8 cellular contexts compared by ENCODE assay signal in genomic region chr17:7483238-7484066, GRCh38. TPM values are rescaled to one million over a fixed set of nuclear protein-coding genes. Genes with fewer than 3 reads are reported as not detected.
DNase-seq lines count a peak whose midpoint lies in the region; ATAC-seq and TF ChIP-seq lines count a peak whose summit lies in the region.

No MANE protein-coding gene starts in this region.

- H3K27me3 Mint-ChIP-seq in activated naive CD8-positive, alpha-beta T cell treated with anti-CD3 and anti-CD28 coated beads, Interleukin-2, amount 10 ng/mL, durations not matched to agents 7 days and 5 days = no peaks in the 10 kb centered on the region

- H3K4me3 Mint-ChIP-seq in activated naive CD8-positive, alpha-beta T cell treated with anti-CD3 and anti-CD28 coated beads, Interleukin-2, amount 10 ng/mL, durations not matched to agents 7 days and 5 days = peak overlapping the region; percentile 94

- intact Hi-C loops in head of caudate nucleus (cut with DNase I) (no loop called here), testis (cut with DNase I; ENCODE audit: low total_unique reads) (no loop called here)

- H3K27ac ChIP-seq in osteoblast (ENCODE audit: low read depth, low read length) (peak overlapping the region; percentile 100), testis (peak overlapping the region; percentile 98 to 99)

- TF ChIP-seq POLR2A in testis (IDR thresholded peaks at IDR 0.05) = peak; percentile 42

- peak overlapping the region; percentile 95 for H3K4me3 ChIP-seq in osteoblast (ENCODE audit: insufficient read depth, low read length)
- H3K4me3 ChIP-seq in testis = peak overlapping the region; percentile 71 to 78

- peaks cover 20% of the 10 kb centered on the region for H3K36me3 Mint-ChIP-seq in activated naive CD8-positive, alpha-beta T cell treated with anti-CD3 and anti-CD28 coated beads, Interleukin-2, amount 10 ng/mL, durations not matched to agents 7 days and 5 days

- H3K9me3 ChIP-seq in osteoblast (ENCODE audit: low read depth, low read length) = no peaks in the 10 kb centered on the region
- H3K9me3 ChIP-seq in testis = no peaks in the 10 kb centered on the region

- H3K4me1 ChIP-seq in osteoblast (ENCODE audit: insufficient read depth, low read length) (peaks cover 35% of the 10 kb centered on the region), testis (peaks cover 31% of the 10 kb centered on the region)

- ATAC-seq in HG02678 (IDR thresholded peaks at IDR 0.05; ENCODE audit: unreplicated experiment) = peak; percentile 37
- peak; percentile 49 for ATAC-seq in activated naive CD8-positive, alpha-beta T cell treated with anti-CD3 and anti-CD28 coated beads, Interleukin-2, amount 10 ng/mL, durations not matched to agents 7 days and 5 days (ENCODE audit: low read depth)

- H4K20me1 ChIP-seq in osteoblast (ENCODE audit: insufficient read depth, low read length) = peaks cover 30% of the 10 kb centered on the region

- H2AFZ ChIP-seq in osteoblast (ENCODE audit: low read length) = peak overlapping the region; percentile 91

- H3K36me3 ChIP-seq in osteoblast (ENCODE audit: insufficient read depth, low read length) = peaks cover 2% of the 10 kb centered on the region
- no peaks in the 10 kb centered on the region for H3K36me3 ChIP-seq in testis (ENCODE audit: low read depth, missing control alignments)

- H3K27me3 ChIP-seq in osteoblast (ENCODE audit: insufficient read depth, low read length) (no peaks in the 10 kb centered on the region), testis (no peaks in the 10 kb centered on the region)

- no peaks in the 10 kb centered on the region for H3K9me3 Mint-ChIP-seq in activated naive CD8-positive, alpha-beta T cell treated with anti-CD3 and anti-CD28 coated beads, Interleukin-2, amount 10 ng/mL, durations not matched to agents 7 days and 5 days

- POLR2A ChIA-PET in activated naive CD8-positive, alpha-beta T cell treated with anti-CD3 and anti-CD28 coated beads, Interleukin-2, amount 10 ng/mL, durations not matched to agents 7 days and 5 days (lab: Charles Lee) = interaction anchor here (0.5 to 6.6 kb wide), 23 partner anchors 6 to 801 kb away, joined by 3 to 65 read pairs (median 8); partner anchors contain the start of genes ACAP1, CHRNB1, FGF11 and FXR2

- H3K4me1 Mint-ChIP-seq in activated naive CD8-positive, alpha-beta T cell treated with anti-CD3 and anti-CD28 coated beads, Interleukin-2, amount 10 ng/mL, durations not matched to agents 7 days and 5 days = peaks cover 44% of the 10 kb centered on the region

- peaks cover 56% of the 10 kb centered on the region for H3K79me2 ChIP-seq in osteoblast (ENCODE audit: insufficient read depth, low read length)

- DNase-seq in GM04504 (ENCODE audit: low read depth) (peak; percentile 69), NCI-H128 (lab: John Stamatoyannopoulos, UW; ENCODE audit: unreplicated experiment) (peak; percentile 62), SKM-1 treated with dmso at 0.1 percent for 144 hours (lab: John Stamatoyannopoulos, UW; ENCODE audit: unreplicated experiment) (peak; percentile 53), head of caudate nucleus (peak; percentile 85 to 98 (median 96)), osteoblast (ENCODE audit: insufficient read length, low spot score, missing footprints) (peak; percentile 98), testis (peak; percentile 97)
- peak; percentile 92 for DNase-seq in activated naive CD8-positive, alpha-beta T cell treated with anti-CD3 and anti-CD28 coated beads, Interleukin-2, amount 10 ng/mL, durations not matched to agents 7 days and 5 days

- peak overlapping the region; percentile 91 for H3K4me2 ChIP-seq in osteoblast (ENCODE audit: insufficient read depth, low read length)

- 0 to 1% methylated on average over 27 to 37 of the region's 38 CpGs for WGBS in testis, 2 donors

- peak overlapping the region; percentile 99 for H3K27ac Mint-ChIP-seq in activated naive CD8-positive, alpha-beta T cell treated with anti-CD3 and anti-CD28 coated beads, Interleukin-2, amount 10 ng/mL, durations not matched to agents 7 days and 5 days

- TF ChIP-seq CTCF in osteoblast (IDR thresholded peaks at IDR 0.05; ENCODE audit: extremely low read depth, low read depth, low read length) (no peak), testis (IDR thresholded peaks at IDR 0.05) (no peak)

RNA-seq across cellular contexts. Expression of gene POLR2A, which starts 0.7 kb away (rescaled TPM):
- total RNA-seq in activated naive CD8-positive, alpha-beta T cell treated with anti-CD3 and anti-CD28 coated beads, Interleukin-2, amount 10 ng/mL, durations not matched to agents 7 days and 5 days = 100 to 1,000 TPM; 192 to 214 TPM
- total RNA-seq in osteoblast = 95.9 and 101 TPM in 2 replicates
- total RNA-seq in testis = 100 to 1,000 TPM; 359 to 391 TPM
- polyA plus RNA-seq in testis (ENCODE audit: insufficient read depth, low read depth, low replicate concordance) = 175 TPM

RNA-seq across cellular contexts. Expression of gene SLC35G6, which starts 2.2 kb away (rescaled TPM):
- total RNA-seq in activated naive CD8-positive, alpha-beta T cell treated with anti-CD3 and anti-CD28 coated beads, Interleukin-2, amount 10 ng/mL, durations not matched to agents 7 days and 5 days = not detected
- total RNA-seq in osteoblast (not detected in 2 replicates), testis (1 to 10 TPM; 1.8 to 3.9 TPM)
- polyA plus RNA-seq in testis (ENCODE audit: insufficient read depth, low read depth, low replicate concordance) = 3.9 TPM

RNA-seq across cellular contexts. Expression of gene ZBTB4, which starts 4.0 kb away (rescaled TPM):
- total RNA-seq in activated naive CD8-positive, alpha-beta T cell treated with anti-CD3 and anti-CD28 coated beads, Interleukin-2, amount 10 ng/mL, durations not matched to agents 7 days and 5 days = 10 to 100 TPM; 56.0 to 58.6 TPM
- 36.2 and 36.5 TPM in 2 replicates for total RNA-seq in osteoblast
- total RNA-seq in testis = 10 to 100 TPM; 34.0 to 43.4 TPM
- polyA plus RNA-seq in testis (ENCODE audit: insufficient read depth, low read depth, low replicate concordance) = 39.5 TPM

RNA-seq across cellular contexts. Expression of gene CHRNB1, which starts 38.6 kb away (rescaled TPM):
- 10 to 100 TPM; 15.2 to 15.7 TPM for total RNA-seq in activated naive CD8-positive, alpha-beta T cell treated with anti-CD3 and anti-CD28 coated beads, Interleukin-2, amount 10 ng/mL, durations not matched to agents 7 days and 5 days
- total RNA-seq in osteoblast (5.3 and 5.4 TPM in 2 replicates), testis (1 to 10 TPM; 6.2 to 7.4 TPM)
- 6.9 TPM for polyA plus RNA-seq in testis (ENCODE audit: insufficient read depth, low read depth, low replicate concordance)

RNA-seq across cellular contexts. Expression of gene FGF11, which starts 44.1 kb away (rescaled TPM):
- total RNA-seq in activated naive CD8-positive, alpha-beta T cell treated with anti-CD3 and anti-CD28 coated beads, Interleukin-2, amount 10 ng/mL, durations not matched to agents 7 days and 5 days = 10 to 100 TPM; 25.4 to 28.5 TPM
- total RNA-seq in osteoblast (0.29 and 0.36 TPM in 2 replicates), testis (1 to 10 TPM; 3.2 to 4.2 TPM)
- 4.6 TPM for polyA plus RNA-seq in testis (ENCODE audit: insufficient read depth, low read depth, low replicate concordance)

Comparison
In these comparisons a context has a peak if more than half of its experiments do, and no peak if none do; other contexts are left out.
1. Peak in every context shown above with its lines: DNase-seq, ATAC-seq, H3K4me3 ChIP-seq and H3K27ac ChIP-seq.